Comparison of ENCODE assay signal across 1 cellular context in genomic region chr17:50584749-50585148, GRCh38.
TF ChIP-seq lines count a peak whose summit lies in the region.

No MANE protein-coding gene starts in this region.

TF ChIP-seq in HepG2, 621 proteins besides CTCF, POLR2A, EP300 and RAD21:
- TF ChIP-seq SRSF9 (IDR thresholded peaks at IDR 0.05; ENCODE audit: borderline replicate concordance, insufficient read depth, low read depth, low read length, poor library complexity, severe bottlenecking) (no peak), ZNF652 (CRISPR knock-in tag; IDR thresholded peaks at IDR 0.05; ENCODE audit: borderline replicate concordance, low read depth) (no peak), KMT2B (CRISPR knock-in tag; IDR thresholded peaks at IDR 0.05) (no peak), MAFF (IDR thresholded peaks at IDR 0.05; ENCODE audit: low read depth, low read length) (0 out of 2 replicates have a peak, but pooled peaks have one; percentile 22), MAFK (conservative IDR thresholded peaks at IDR 0.05 in 1 of 2, IDR thresholded peaks at IDR 0.05 in 1 of 2; ENCODE audit: low read length in 2 of 2) (peak in 1 of 2 experiments; percentile 10; a peak in 1 of 4 replicates)
